In genomic region chr19:940591-941291, GRCh38 we compare ENCODE assay signal across 8 cellular contexts.
DNase-seq lines count a peak whose midpoint lies in the region; ATAC-seq and TF ChIP-seq lines count a peak whose summit lies in the region.

No MANE protein-coding gene starts in this region.

- DNase-seq in NCI-H1105 (lab: John Stamatoyannopoulos, UW), result peak; percentile 96
- DNase-seq in activated CD4-positive, alpha-beta T cell treated with anti-CD3 and anti-CD28 coated beads, Interleukin-2, amount 50 U/mL, for 4 hours, result peak; percentile 59 to 64
- peak; percentile 61 for DNase-seq in effector CD4-positive, alpha-beta T cell
- peak; percentile 67 for DNase-seq in superior temporal gyrus (ENCODE audit: extremely low spot score)
- DNase-seq in OCI-M2 (lab: John Stamatoyannopoulos, UW; ENCODE audit: unreplicated experiment), result no peak
- no peak for DNase-seq in NK-92 treated with Interleukin-12 subunit alpha and Interleukin-12 subunit beta, amount 100 ng/mL, for 24 hours (lab: John Stamatoyannopoulos, UW)

- H3K27ac ChIP-seq in muscle layer of duodenum (ENCODE audit: low read length), result no peak overlapping the region

- peaks cover 4 to 13% of the 10 kb centered on the region in 2 donors for H3K4me1 ChIP-seq in muscle layer of duodenum (ENCODE audit: control insufficient read depth in 1 of 2, insufficient read depth in 2 of 2, low read length in 2 of 2)

- ATAC-seq in GM18505 (IDR thresholded peaks at IDR 0.05; ENCODE audit: unreplicated experiment), result peak; percentile 41

- no peaks in the 10 kb centered on the region for H3K9me3 ChIP-seq in muscle layer of duodenum (ENCODE audit: control insufficient read depth in 1 of 2, low read length in 2 of 2)

- H3K4me3 ChIP-seq in muscle layer of duodenum (ENCODE audit: low read depth in 1 of 2, low read length in 2 of 2), result peak overlapping the region; percentile 34 to 51

- no peaks in the 10 kb centered on the region for H3K36me3 ChIP-seq in muscle layer of duodenum (ENCODE audit: control insufficient read depth in 1 of 2, insufficient read depth in 2 of 2, low read length in 2 of 2)

- no peak for TF ChIP-seq POLR2A in GM18505 (IDR thresholded peaks at IDR 0.05; ENCODE audit: borderline replicate concordance, extremely low read depth, insufficient read depth, insufficient read length)

- H3K27me3 ChIP-seq in muscle layer of duodenum (ENCODE audit: low read depth, low read length), result no peaks in the 10 kb centered on the region

Comparison
In these comparisons a context has a peak if more than half of its experiments do, and no peak if none do; other contexts are left out.
1. DNase-seq: peak in NCI-H1105 (single experiment), activated CD4-positive, alpha-beta T cell treated with anti-CD3 and anti-CD28 coated beads, Interleukin-2, amount 50 U/mL, for 4 hours (2 of 2), effector CD4-positive, alpha-beta T cell (single experiment) and superior temporal gyrus (single experiment); none in OCI-M2 (single experiment) and NK-92 treated with Interleukin-12 subunit alpha and Interleukin-12 subunit beta, amount 100 ng/mL, for 24 hours (single experiment).